ENCODE assay signal across 12 cellular contexts in genomic region chr17:78129385-78130079, GRCh38. TPM values are rescaled to one million over a fixed set of nuclear protein-coding genes. Genes with fewer than 3 reads are reported as not detected.
DNase-seq lines count a peak whose midpoint lies in the region; ATAC-seq, FAIRE-seq and TF ChIP-seq lines count a peak whose summit lies in the region.
"Had no signal": no experiment of that assay in that cellular context is flagged by ENCODE, and none has a peak within 500 bp of the region (broad histone marks: within the 10 kb centered on the region; RNA-seq: fewer than 3 reads in every experiment).

No MANE protein-coding gene starts in this region.

- H3K36me3 Mint-ChIP-seq in activated T-cell treated with anti-CD3 and anti-CD28 coated beads, Interleukin-2, amount 50 U/mL, for 4 hours (ENCODE audit: insufficient read depth), result peaks cover 10% of the 10 kb centered on the region

- H3K4me3 Mint-ChIP-seq in activated T-cell treated with anti-CD3 and anti-CD28 coated beads, Interleukin-2, amount 50 U/mL, for 4 hours, result peak overlapping the region; percentile 90

- DNase-seq in activated T-cell treated with anti-CD3 and anti-CD28 coated beads for 1 hour (ENCODE audit: low read depth), result peak; percentile 39
- no peak for DNase-seq in activated T-cell treated with anti-CD3 and anti-CD28 coated beads for 4 hours
- no peak for DNase-seq in activated T-cell treated with anti-CD3 and anti-CD28 coated beads, Interleukin-2, amount 50 U/mL, for 4 hours
- DNase-seq in HepG2 (ENCODE audit: low spot score), result no peak
- no peak for DNase-seq in tibial nerve (ENCODE audit: low spot score in 2 of 2)
- DNase-seq in stimulated activated CD4-positive, alpha-beta T cell treated with anti-CD3 and anti-CD28 coated beads, Interleukin-4, amount 100 ng/mL, for 1 hour, result no peak
- DNase-seq: GOT3 had no signal

- H3K27ac ChIP-seq in HepG2 (ENCODE audit: extremely low read length, insufficient read depth, low read length) (peak overlapping the region; percentile 6), tibial nerve (peak overlapping the region; percentile 75 to 93 (median 92))
- H3K27ac ChIP-seq: thoracic aorta had no signal

- no peaks in the 10 kb centered on the region for H3K9me3 ChIP-seq in HepG2 (ENCODE audit: low read length)
- H3K9me3 ChIP-seq in tibial nerve, result no peaks in the 10 kb centered on the region
- H3K9me3 ChIP-seq: thoracic aorta had no signal

- H3K27me3 ChIP-seq in HepG2 (ENCODE audit: control insufficient read depth in 1 of 2, insufficient read depth in 2 of 2, low read length in 2 of 2) (no peaks in the 10 kb centered on the region), tibial nerve (no peaks in the 10 kb centered on the region)

- TF ChIP-seq POLR2A in HepG2 (IDR thresholded peaks at IDR 0.05; ENCODE audit: insufficient read depth in 1 of 2, low read depth in 2 of 2, low read length in 2 of 2), result no peak
- no peak for TF ChIP-seq POLR2A in tibial nerve (IDR thresholded peaks at IDR 0.05)

- no peak overlapping the region for H2AFZ ChIP-seq in HepG2 (ENCODE audit: low read length)

- TF ChIP-seq RAD21 in HepG2 (CRISPR knock-in tag; IDR thresholded peaks at IDR 0.05), result no peak

- no peaks in the 10 kb centered on the region for H3K27me3 Mint-ChIP-seq in activated T-cell treated with anti-CD3 and anti-CD28 coated beads, Interleukin-2, amount 50 U/mL, for 4 hours (ENCODE audit: low read depth)

- TF ChIP-seq CTCF in HepG2 (CRISPR knock-in tag; IDR thresholded peaks at IDR 0.05) (no peak), tibial nerve (IDR thresholded peaks at IDR 0.05) (no peak)

- POLR2A ChIA-PET in HepG2 (lab: Yijun Ruan, JAX), result interaction anchor here (0.8 to 4.4 kb wide), 6 partner anchors 9 to 58 kb away, joined by 3 to 57 read pairs (median 10); partner anchors contain the start of genes AFMID and TK1

- H4K20me1 ChIP-seq in HepG2 (ENCODE audit: insufficient read depth, low read length), result peaks cover 3% of the 10 kb centered on the region; the same call in 1 of the 2 replicates

- H3K9me3 Mint-ChIP-seq in activated T-cell treated with anti-CD3 and anti-CD28 coated beads, Interleukin-2, amount 50 U/mL, for 4 hours, result no peaks in the 10 kb centered on the region

- H3K4me3 ChIP-seq in HepG2 (replicated peaks in 1 of 3; ENCODE audit: insufficient read depth in 1 of 3, low read depth in 2 of 3, low read length in 3 of 3) (peak overlapping the region; percentile 2 to 67 (median 49); a peak in 3 of 6 replicates), tibial nerve (peak overlapping the region in 1 of 4 donors; percentile 65)

- WGBS in HepG2 (ENCODE audit: low lambda C conversion rate), result 41% methylated on average over 3 of the region's 3 CpGs
- WGBS in tibial nerve, 2 donors, result 80 to 87% methylated on average over 3 of the region's 3 CpGs

- H3K4me2 ChIP-seq in HepG2 (ENCODE audit: low read depth, low read length), result peak overlapping the region; percentile 90

- FAIRE-seq in HepG2 (lab: Jason Lieb, UNC), result peak; percentile 23

- H3K79me2 ChIP-seq in HepG2 (ENCODE audit: insufficient read depth, low read length), result peaks cover 17% of the 10 kb centered on the region

- CTCF ChIA-PET in HepG2 (lab: Yijun Ruan, JAX; ENCODE audit: low intra/inter-chr PET ratio, low total read pairs), result no interaction called here

- peaks cover 73% of the 10 kb centered on the region for H3K4me1 Mint-ChIP-seq in activated T-cell treated with anti-CD3 and anti-CD28 coated beads, Interleukin-2, amount 50 U/mL, for 4 hours (ENCODE audit: low read depth)

- no peak for ATAC-seq in activated T-cell treated with anti-CD3 and anti-CD28 coated beads, Interleukin-2, amount 50 U/mL, for 4 hours
- ATAC-seq in HepG2 (no peak), HG02870 (IDR thresholded peaks at IDR 0.05; ENCODE audit: unreplicated experiment) (no peak), GM18517 (IDR thresholded peaks at IDR 0.05; ENCODE audit: unreplicated experiment) (no peak)

- H3K4me1 ChIP-seq in HepG2 (ENCODE audit: insufficient read depth, low read length), result peaks cover 63% of the 10 kb centered on the region
- H3K4me1 ChIP-seq in tibial nerve, result peaks cover 0 to 84% (median 60%) of the 10 kb centered on the region in 4 donors

- H3K36me3 ChIP-seq in HepG2 (replicated peaks in 1 of 2; ENCODE audit: control insufficient read depth in 1 of 2, insufficient read depth in 2 of 2, low read length in 2 of 2), result peaks cover 13 to 18% of the 10 kb centered on the region in 2 experiments; a peak in 4 of 5 replicates
- H3K36me3 ChIP-seq in tibial nerve, result peaks cover 0 to 7% (median 0%) of the 10 kb centered on the region in 3 donors
- H3K36me3 ChIP-seq: thoracic aorta had no signal

- BruUV-seq in HepG2 (replicated peaks; lab: Mats Ljungman, UMichigan), result no TSS peak

- in situ Hi-C loops in HepG2 (cut with HindIII; ENCODE audit: extremely low pct_ligation_motif_present, low pct_unique_long_range_greater_than_20kb), result no loop called here

- intact Hi-C loops in HepG2 (cut with micrococcal nuclease; ENCODE audit: unreplicated experiment), result loop anchor here (5.0 kb wide), 1 partner anchor 38 kb away; the partner anchor contains the start of gene SYNGR2

- 0 out of 2 replicates have a peak overlapping the region, but pooled peaks have one; percentile 4 for H3K9ac ChIP-seq in HepG2 (ENCODE audit: insufficient read depth, low read depth, low read length)

- TF ChIP-seq EP300 in HepG2 (IDR thresholded peaks at IDR 0.05; ENCODE audit: low read depth in 2 of 2, low read length in 2 of 2) (no peak), HepG2 (CRISPR knock-in tag; IDR thresholded peaks at IDR 0.05; ENCODE audit: borderline replicate concordance) (no peak; the same call in 1 of the 2 replicates), tibial nerve (IDR thresholded peaks at IDR 0.05) (no peak)

RNA-seq across cellular contexts. Expression of gene TMC6, which starts 1.0 kb away (rescaled TPM):
- total RNA-seq in activated T-cell treated with anti-CD3 and anti-CD28 coated beads, Interleukin-2, amount 50 U/mL, for 4 hours, result 10 to 100 TPM; 79.1 to 87.1 (median 81.5) TPM
- 20.4 and 48.4 TPM in 2 replicates for total RNA-seq in HepG2 (2016; rRNA removed; fragmentation: Illumina TruSeq; extraction: Trizol)
- total RNA-seq in HepG2 (2016; cell fraction: cytosol; rRNA removed; fragmentation: Illumina TruSeq; extraction: Trizol; ENCODE audit: low read depth), result 21.4 and 23.6 TPM in 2 replicates
- total RNA-seq in HepG2 (2016; cell fraction: insoluble cytoplasmic fraction; rRNA removed; fragmentation: Illumina TruSeq; extraction: Trizol), result 19.7 and 47.9 TPM in 2 replicates
- total RNA-seq in HepG2 (2016; cell fraction: membrane; rRNA removed; fragmentation: Illumina TruSeq; extraction: Trizol), result 29.0 and 34.4 TPM in 2 replicates
- 47.2 and 55.0 TPM in 2 replicates for total RNA-seq in HepG2 (2016; cell fraction: nucleus; rRNA removed; fragmentation: Illumina TruSeq; extraction: Trizol)
- 99.1 and 118 TPM in 2 replicates for polyA plus RNA-seq in HepG2 (2011; rRNA removed)
- 42.4 and 70.8 TPM in 2 replicates for polyA plus RNA-seq in HepG2 (2011; cell fraction: cytosol; rRNA removed)
- polyA plus RNA-seq in HepG2 (2011; cell fraction: nucleus; rRNA removed), result 648 and 982 TPM in 2 replicates
- polyA plus RNA-seq in HepG2 (2012), result 45.7 and 50.3 TPM in 2 replicates
- polyA plus RNA-seq in HepG2 (2016; cell fraction: cytosol; fragmentation: Illumina TruSeq; extraction: Trizol; ENCODE audit: low read depth), result 8.9 and 10.6 TPM in 2 replicates
- polyA plus RNA-seq in HepG2 (2016; cell fraction: insoluble cytoplasmic fraction; fragmentation: Illumina TruSeq; extraction: Trizol; ENCODE audit: low read depth), result 16.1 and 17.9 TPM in 2 replicates
- polyA plus RNA-seq in HepG2 (2016; cell fraction: membrane; fragmentation: Illumina TruSeq; extraction: Trizol; ENCODE audit: low read depth), result 18.2 and 19.0 TPM in 2 replicates
- polyA plus RNA-seq in HepG2 (2016; cell fraction: nucleus; fragmentation: Illumina TruSeq; extraction: Trizol; ENCODE audit: insufficient read depth, low read depth), result 126 and 147 TPM in 2 replicates
- polyA minus RNA-seq in HepG2 (2011; rRNA and poly(A)+ RNA removed; ENCODE audit: low replicate concordance), result 23.3 and 152 TPM in 2 replicates
- 48.9 and 63.1 TPM in 2 replicates for polyA minus RNA-seq in HepG2 (2011; cell fraction: cytosol; rRNA and poly(A)+ RNA removed)
- polyA minus RNA-seq in HepG2 (2011; cell fraction: nucleus; rRNA and poly(A)+ RNA removed), result 92.6 and 109 TPM in 2 replicates
- total RNA-seq in tibial nerve, result 10 to 100 TPM; 43.3 to 94.5 (median 52.2) TPM

RNA-seq across cellular contexts. Expression of gene TMC8, which starts 1.0 kb away (rescaled TPM):
- total RNA-seq in activated T-cell treated with anti-CD3 and anti-CD28 coated beads, Interleukin-2, amount 50 U/mL, for 4 hours, result 10 to 100 TPM; 46.9 to 69.4 (median 61.7) TPM
- total RNA-seq in HepG2 (2016; rRNA removed; fragmentation: Illumina TruSeq; extraction: Trizol), result 0.08 and 0.53 TPM in 2 replicates
- 0.09 and 0.61 TPM in 2 replicates for total RNA-seq in HepG2 (2016; cell fraction: cytosol; rRNA removed; fragmentation: Illumina TruSeq; extraction: Trizol; ENCODE audit: low read depth)
- total RNA-seq in HepG2 (2016; cell fraction: insoluble cytoplasmic fraction; rRNA removed; fragmentation: Illumina TruSeq; extraction: Trizol), result 0.04 and 0.65 TPM in 2 replicates
- 0.83 TPM in 2 replicates for total RNA-seq in HepG2 (2016; cell fraction: membrane; rRNA removed; fragmentation: Illumina TruSeq; extraction: Trizol)
- total RNA-seq in HepG2 (2016; cell fraction: nucleus; rRNA removed; fragmentation: Illumina TruSeq; extraction: Trizol), result 0.85 and 1.9 TPM in 2 replicates
- 7.8 and 11.1 TPM in 2 replicates for polyA plus RNA-seq in HepG2 (2011; rRNA removed)
- 5.7 and 7.7 TPM in 2 replicates for polyA plus RNA-seq in HepG2 (2011; cell fraction: cytosol; rRNA removed)
- 35.7 and 61.8 TPM in 2 replicates for polyA plus RNA-seq in HepG2 (2011; cell fraction: nucleus; rRNA removed)
- polyA plus RNA-seq in HepG2 (2012), result 5.3 and 8.8 TPM in 2 replicates
- 0.12 TPM in 1 of 2 replicates, not detected in the other for polyA plus RNA-seq in HepG2 (2016; cell fraction: cytosol; fragmentation: Illumina TruSeq; extraction: Trizol; ENCODE audit: low read depth)
- polyA plus RNA-seq in HepG2 (2016; cell fraction: insoluble cytoplasmic fraction; fragmentation: Illumina TruSeq; extraction: Trizol; ENCODE audit: low read depth), result 0.13 and 0.74 TPM in 2 replicates
- polyA plus RNA-seq in HepG2 (2016; cell fraction: membrane; fragmentation: Illumina TruSeq; extraction: Trizol; ENCODE audit: low read depth), result 0.10 and 0.13 TPM in 2 replicates
- polyA plus RNA-seq in HepG2 (2016; cell fraction: nucleus; fragmentation: Illumina TruSeq; extraction: Trizol; ENCODE audit: insufficient read depth, low read depth), result 0.76 and 1.7 TPM in 2 replicates
- 0.51 and 13.2 TPM in 2 replicates for polyA minus RNA-seq in HepG2 (2011; rRNA and poly(A)+ RNA removed; ENCODE audit: low replicate concordance)
- 4.5 and 4.8 TPM in 2 replicates for polyA minus RNA-seq in HepG2 (2011; cell fraction: cytosol; rRNA and poly(A)+ RNA removed)
- polyA minus RNA-seq in HepG2 (2011; cell fraction: nucleus; rRNA and poly(A)+ RNA removed), result 12.2 and 14.3 TPM in 2 replicates
- 10 to 100 TPM in 1 of 4 donors, 1 to 10 TPM in 3; 5.2 to 18.3 (median 6.7) TPM for total RNA-seq in tibial nerve

RNA-seq across cellular contexts. Expression of gene C17orf99, which starts 16.7 kb away (rescaled TPM):
- not detected for total RNA-seq in activated T-cell treated with anti-CD3 and anti-CD28 coated beads, Interleukin-2, amount 50 U/mL, for 4 hours
- 0.22 and 1.7 TPM in 2 replicates for total RNA-seq in HepG2 (2016; rRNA removed; fragmentation: Illumina TruSeq; extraction: Trizol)
- total RNA-seq in HepG2 (2016; cell fraction: cytosol; rRNA removed; fragmentation: Illumina TruSeq; extraction: Trizol; ENCODE audit: low read depth), result 0.51 and 0.88 TPM in 2 replicates
- 0.84 and 0.86 TPM in 2 replicates for total RNA-seq in HepG2 (2016; cell fraction: insoluble cytoplasmic fraction; rRNA removed; fragmentation: Illumina TruSeq; extraction: Trizol)
- 1.1 and 1.2 TPM in 2 replicates for total RNA-seq in HepG2 (2016; cell fraction: membrane; rRNA removed; fragmentation: Illumina TruSeq; extraction: Trizol)
- 0.38 and 2.4 TPM in 2 replicates for total RNA-seq in HepG2 (2016; cell fraction: nucleus; rRNA removed; fragmentation: Illumina TruSeq; extraction: Trizol)
- polyA plus RNA-seq in HepG2 (2011; rRNA removed), result 1.9 and 2.8 TPM in 2 replicates
- 1.1 and 1.8 TPM in 2 replicates for polyA plus RNA-seq in HepG2 (2011; cell fraction: cytosol; rRNA removed)
- 5.8 and 10.0 TPM in 2 replicates for polyA plus RNA-seq in HepG2 (2011; cell fraction: nucleus; rRNA removed)
- polyA plus RNA-seq in HepG2 (2012), result 1.5 and 2.2 TPM in 2 replicates
- 0.23 and 0.46 TPM in 2 replicates for polyA plus RNA-seq in HepG2 (2016; cell fraction: cytosol; fragmentation: Illumina TruSeq; extraction: Trizol; ENCODE audit: low read depth)
- 0.60 TPM in 1 of 2 replicates, not detected in the other for polyA plus RNA-seq in HepG2 (2016; cell fraction: insoluble cytoplasmic fraction; fragmentation: Illumina TruSeq; extraction: Trizol; ENCODE audit: low read depth)
- polyA plus RNA-seq in HepG2 (2016; cell fraction: membrane; fragmentation: Illumina TruSeq; extraction: Trizol; ENCODE audit: low read depth), result 0.59 and 1.1 TPM in 2 replicates
- polyA plus RNA-seq in HepG2 (2016; cell fraction: nucleus; fragmentation: Illumina TruSeq; extraction: Trizol; ENCODE audit: insufficient read depth, low read depth), result 2.4 and 2.9 TPM in 2 replicates
- polyA minus RNA-seq in HepG2 (2011; rRNA and poly(A)+ RNA removed; ENCODE audit: low replicate concordance), result 0.72 TPM in 1 of 2 replicates, not detected in the other
- not detected in 2 replicates for polyA minus RNA-seq in HepG2 (2011; cell fraction: cytosol; rRNA and poly(A)+ RNA removed)
- 1.5 and 3.1 TPM in 2 replicates for polyA minus RNA-seq in HepG2 (2011; cell fraction: nucleus; rRNA and poly(A)+ RNA removed)
- not detected for total RNA-seq in tibial nerve
- total RNA-seq: aorta, thoracic aorta had no signal
- polyA plus RNA-seq: neural cell had no signal

RNA-seq across cellular contexts. Expression of gene SYNGR2, which starts 38.8 kb away (rescaled TPM):
- 100 to 1,000 TPM; 192 to 224 (median 196) TPM for total RNA-seq in activated T-cell treated with anti-CD3 and anti-CD28 coated beads, Interleukin-2, amount 50 U/mL, for 4 hours
- 28.7 and 46.7 TPM in 2 replicates for total RNA-seq in HepG2 (2016; rRNA removed; fragmentation: Illumina TruSeq; extraction: Trizol)
- total RNA-seq in HepG2 (2016; cell fraction: cytosol; rRNA removed; fragmentation: Illumina TruSeq; extraction: Trizol; ENCODE audit: low read depth), result 15.8 and 18.7 TPM in 2 replicates
- total RNA-seq in HepG2 (2016; cell fraction: insoluble cytoplasmic fraction; rRNA removed; fragmentation: Illumina TruSeq; extraction: Trizol), result 21.7 and 51.0 TPM in 2 replicates
- 31.9 and 34.8 TPM in 2 replicates for total RNA-seq in HepG2 (2016; cell fraction: membrane; rRNA removed; fragmentation: Illumina TruSeq; extraction: Trizol)
- total RNA-seq in HepG2 (2016; cell fraction: nucleus; rRNA removed; fragmentation: Illumina TruSeq; extraction: Trizol), result 43.0 and 51.6 TPM in 2 replicates
- polyA plus RNA-seq in HepG2 (2011; rRNA removed), result 170 and 192 TPM in 2 replicates
- 200 and 244 TPM in 2 replicates for polyA plus RNA-seq in HepG2 (2011; cell fraction: cytosol; rRNA removed)
- polyA plus RNA-seq in HepG2 (2011; cell fraction: nucleus; rRNA removed), result 116 and 129 TPM in 2 replicates
- 52.7 and 59.2 TPM in 2 replicates for polyA plus RNA-seq in HepG2 (2012)
- 35.1 and 40.6 TPM in 2 replicates for polyA plus RNA-seq in HepG2 (2016; cell fraction: cytosol; fragmentation: Illumina TruSeq; extraction: Trizol; ENCODE audit: low read depth)
- polyA plus RNA-seq in HepG2 (2016; cell fraction: insoluble cytoplasmic fraction; fragmentation: Illumina TruSeq; extraction: Trizol; ENCODE audit: low read depth), result 52.5 and 60.0 TPM in 2 replicates
- polyA plus RNA-seq in HepG2 (2016; cell fraction: membrane; fragmentation: Illumina TruSeq; extraction: Trizol; ENCODE audit: low read depth), result 62.1 and 68.8 TPM in 2 replicates
- 160 and 166 TPM in 2 replicates for polyA plus RNA-seq in HepG2 (2016; cell fraction: nucleus; fragmentation: Illumina TruSeq; extraction: Trizol; ENCODE audit: insufficient read depth, low read depth)
- polyA minus RNA-seq in HepG2 (2011; rRNA and poly(A)+ RNA removed; ENCODE audit: low replicate concordance), result 231 and 401 TPM in 2 replicates
- 73.3 and 75.3 TPM in 2 replicates for polyA minus RNA-seq in HepG2 (2011; cell fraction: cytosol; rRNA and poly(A)+ RNA removed)
- polyA minus RNA-seq in HepG2 (2011; cell fraction: nucleus; rRNA and poly(A)+ RNA removed), result 23.0 and 28.7 TPM in 2 replicates
- 10 to 100 TPM; 40.6 to 70.2 (median 54.1) TPM for total RNA-seq in tibial nerve

RNA-seq across cellular contexts. Expression of gene TK1, which starts 57.3 kb away (rescaled TPM):
- total RNA-seq in activated T-cell treated with anti-CD3 and anti-CD28 coated beads, Interleukin-2, amount 50 U/mL, for 4 hours, result 10 to 100 TPM; 23.0 to 30.3 (median 26.8) TPM
- 96.0 and 114 TPM in 2 replicates for total RNA-seq in HepG2 (2016; rRNA removed; fragmentation: Illumina TruSeq; extraction: Trizol)
- 20.1 and 22.9 TPM in 2 replicates for total RNA-seq in HepG2 (2016; cell fraction: cytosol; rRNA removed; fragmentation: Illumina TruSeq; extraction: Trizol; ENCODE audit: low read depth)
- total RNA-seq in HepG2 (2016; cell fraction: insoluble cytoplasmic fraction; rRNA removed; fragmentation: Illumina TruSeq; extraction: Trizol), result 95.6 and 109 TPM in 2 replicates
- 30.2 and 33.7 TPM in 2 replicates for total RNA-seq in HepG2 (2016; cell fraction: membrane; rRNA removed; fragmentation: Illumina TruSeq; extraction: Trizol)
- 38.0 and 39.0 TPM in 2 replicates for total RNA-seq in HepG2 (2016; cell fraction: nucleus; rRNA removed; fragmentation: Illumina TruSeq; extraction: Trizol)
- polyA plus RNA-seq in HepG2 (2011; rRNA removed), result 33.2 and 45.0 TPM in 2 replicates
- polyA plus RNA-seq in HepG2 (2011; cell fraction: cytosol; rRNA removed), result 36.3 and 78.7 TPM in 2 replicates
- polyA plus RNA-seq in HepG2 (2011; cell fraction: nucleus; rRNA removed), result 27.9 and 41.4 TPM in 2 replicates
- polyA plus RNA-seq in HepG2 (2012), result 15.9 and 24.5 TPM in 2 replicates
- 18.4 and 18.5 TPM in 2 replicates for polyA plus RNA-seq in HepG2 (2016; cell fraction: cytosol; fragmentation: Illumina TruSeq; extraction: Trizol; ENCODE audit: low read depth)
- 130 and 138 TPM in 2 replicates for polyA plus RNA-seq in HepG2 (2016; cell fraction: insoluble cytoplasmic fraction; fragmentation: Illumina TruSeq; extraction: Trizol; ENCODE audit: low read depth)
- 21.2 and 23.8 TPM in 2 replicates for polyA plus RNA-seq in HepG2 (2016; cell fraction: membrane; fragmentation: Illumina TruSeq; extraction: Trizol; ENCODE audit: low read depth)
- polyA plus RNA-seq in HepG2 (2016; cell fraction: nucleus; fragmentation: Illumina TruSeq; extraction: Trizol; ENCODE audit: insufficient read depth, low read depth), result 61.0 and 63.4 TPM in 2 replicates
- 74.6 and 146 TPM in 2 replicates for polyA minus RNA-seq in HepG2 (2011; rRNA and poly(A)+ RNA removed; ENCODE audit: low replicate concordance)
- 21.4 and 38.3 TPM in 2 replicates for polyA minus RNA-seq in HepG2 (2011; cell fraction: cytosol; rRNA and poly(A)+ RNA removed)
- 10.7 and 15.2 TPM in 2 replicates for polyA minus RNA-seq in HepG2 (2011; cell fraction: nucleus; rRNA and poly(A)+ RNA removed)
- total RNA-seq in tibial nerve, result 1 to 10 TPM; 1.0 to 6.6 (median 1.6) TPM
